22 cellular contexts compared by ENCODE assay signal in genomic region chr14:104714681-104715080, GRCh38.
"Had no signal": no experiment of that assay in that cellular context is flagged by ENCODE, and none has a peak within 500 bp of the region (broad histone marks: within the 10 kb centered on the region; RNA-seq: fewer than 3 reads in every experiment).

No MANE protein-coding gene starts in this region.

- DNase-seq: activated CD4-positive, alpha-beta memory T cell treated with anti-CD3 and anti-CD28 coated beads, Interleukin-2, amount 10 ng/mL, durations not matched to agents 7 days and 5 days; activated CD4-positive, alpha-beta T cell treated with anti-CD3 and anti-CD28 coated beads for 1 hour; activated CD4-positive, alpha-beta T cell treated with anti-CD3 and anti-CD28 coated beads for 4 hours; activated CD4-positive, alpha-beta T cell treated with anti-CD3 and anti-CD28 coated beads, Interleukin-2, amount 10 ng/mL, durations not matched to agents 7 days and 5 days; activated CD4-positive, alpha-beta T cell treated with anti-CD3 and anti-CD28 coated beads, Interleukin-2, amount 50 U/mL, for 4 hours; activated CD8-positive, alpha-beta memory T cell treated with anti-CD3 and anti-CD28 coated beads, Interleukin-2, amount 50 U/mL, for 48 hours; activated gamma-delta T cell; activated naive CD4-positive, alpha-beta T cell; activated naive CD4-positive, alpha-beta T cell treated with anti-CD3 and anti-CD28 coated beads, Interleukin-2, amount 10 ng/mL, durations not matched to agents 7 days and 5 days; activated naive CD8-positive, alpha-beta T cell treated with anti-CD3 and anti-CD28 coated beads, Interleukin-2, amount 10 ng/mL, durations not matched to agents 7 days and 5 days; activated T-cell treated with anti-CD3 and anti-CD28 coated beads for 4 hours; activated T-cell treated with anti-CD3 and anti-CD28 coated beads, Interleukin-2, amount 50 U/mL, for 24 hours; activated T-cell treated with anti-CD3 and anti-CD28 coated beads, Interleukin-2, amount 50 U/mL, for 72 hours; dorsolateral prefrontal cortex; effector memory CD4-positive, alpha-beta T cell; endodermal cell; foreskin fibroblast; head of caudate nucleus; T-helper 2 cell had no signal

- H3K9me3 ChIP-seq: ascending aorta had no signal

- H3K4me3 ChIP-seq: ascending aorta, coronary artery, dorsolateral prefrontal cortex had no signal

- H3K27me3 ChIP-seq: ascending aorta, dorsolateral prefrontal cortex had no signal

- H3K27ac ChIP-seq: ascending aorta, coronary artery, VCaP had no signal
